In the genomic region with DNA sequence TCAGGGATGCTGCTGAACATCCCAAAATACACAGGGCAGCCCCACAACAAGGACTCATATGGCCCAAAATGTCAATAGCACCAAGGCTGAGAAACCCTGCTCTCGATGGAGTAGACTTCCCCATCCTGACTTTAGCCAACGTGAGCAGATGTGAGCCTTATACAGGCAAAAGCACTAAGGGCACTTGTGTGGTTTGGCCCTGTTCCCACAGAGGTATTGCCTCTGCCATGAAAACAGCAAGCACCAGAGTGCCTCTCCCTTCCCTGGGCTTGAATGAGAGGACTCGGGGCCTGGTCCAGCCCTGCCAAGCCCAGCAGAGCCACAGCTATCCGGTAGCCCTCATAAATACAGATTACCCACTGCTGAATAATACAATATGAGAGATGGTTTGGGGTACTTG, we compare ENCODE assay signal across 20 cellular contexts. TPM values are rescaled to one million over a fixed set of nuclear protein-coding genes. Genes with fewer than 3 reads are reported as not detected.
A peak's percentile ranks its signal among the peaks of the same experiment; 100 is the strongest.
DNase-seq lines count a peak whose midpoint lies in the region; FAIRE-seq and TF ChIP-seq lines count a peak whose summit lies in the region.
"Had no signal": no experiment of that assay in that cellular context is flagged by ENCODE, and none has a peak within 500 bp of the region (broad histone marks: within the 10 kb centered on the region; RNA-seq: fewer than 3 reads in every experiment).

No MANE protein-coding gene starts in this region.

- no peaks in the 10 kb centered on the region for H3K9me2 ChIP-seq in MM.1S (replicated peaks; ENCODE audit: insufficient read depth, low read length)

- H3K79me2 ChIP-seq in MM.1S (ENCODE audit: low read length), result peaks cover 28% of the 10 kb centered on the region

- peak; percentile 57 for DNase-seq in A172 (ENCODE audit: low spot score)
- DNase-seq in GM12891 (ENCODE audit: insufficient read length, low spot score), result no peak
- DNase-seq in NCI-H2196 (lab: John Stamatoyannopoulos, UW; ENCODE audit: unreplicated experiment), result peak; percentile 76
- DNase-seq in glomerular visceral epithelial cell (ENCODE audit: extremely low spot score), result peak; percentile 61
- no peak for DNase-seq in NCI-H526 treated with DMSO at 0.1 percent for 48 hours (lab: John Stamatoyannopoulos, UW)
- DNase-seq in stimulated activated CD4-positive, alpha-beta T cell treated with anti-CD3 and anti-CD28 coated beads, Interleukin-12 subunit alpha, Interleukin-12 subunit beta, amount 100 ng/mL, for 4 hours, result no peak
- DNase-seq in MM.1S, result no peak
- DNase-seq: activated CD4-positive, CD25-positive, alpha-beta regulatory T cell; activated naive CD8-positive, alpha-beta T cell treated with anti-CD3 and anti-CD28 coated beads, Interleukin-2, amount 50 U/mL, for 24 hours; CD8-positive, alpha-beta T cell; EL; gastrocnemius medialis; NCI-H446; nucleus accumbens; right lobe of liver; stimulated activated naive CD4-positive, alpha-beta T cell treated with Interleukin-2 at 50 U/mL for 16 hours had no signal

- H3K27me3 ChIP-seq in MM.1S (replicated peaks; ENCODE audit: insufficient read depth, low read length), result no peaks in the 10 kb centered on the region
- H3K27me3 ChIP-seq: gastrocnemius medialis, right lobe of liver had no signal

- H3K36me3 ChIP-seq in MM.1S (replicated peaks; ENCODE audit: insufficient read depth, low read length), result no peaks in the 10 kb centered on the region; the same call in 1 of the 2 replicates

- TF ChIP-seq CTCF in MM.1S (IDR thresholded peaks at IDR 0.05; ENCODE audit: low read length), result no peak

- no peak overlapping the region for H3K4me3 ChIP-seq in MM.1S (ENCODE audit: low read length)
- H3K4me3 ChIP-seq: gastrocnemius medialis, right lobe of liver had no signal

- no peaks in the 10 kb centered on the region for H3K9me3 ChIP-seq in MM.1S (replicated peaks; ENCODE audit: insufficient read depth, low read length)
- H3K9me3 ChIP-seq: gastrocnemius medialis, right lobe of liver had no signal

- no peak overlapping the region for H3K4me2 ChIP-seq in MM.1S (ENCODE audit: low read depth, low read length)

- H4K20me1 ChIP-seq in MM.1S (ENCODE audit: insufficient read depth, low read length), result no peaks in the 10 kb centered on the region

- H3K4me1 ChIP-seq in MM.1S (ENCODE audit: low read length), result peaks cover 39% of the 10 kb centered on the region

- H3K27ac ChIP-seq in MM.1S (ENCODE audit: low read length), result no peak overlapping the region
- H3K27ac ChIP-seq: gastrocnemius medialis, right lobe of liver had no signal

- peaks cover 27% of the 10 kb centered on the region for H3F3A ChIP-seq in MM.1S (ENCODE audit: insufficient read depth, low read length)

- no peak overlapping the region for H3K9ac ChIP-seq in MM.1S (ENCODE audit: low read length)

- peak; percentile 16; the same call in 1 of the 2 replicates for TF ChIP-seq POLR2A in GM12891 (IDR thresholded peaks at IDR 0.05; ENCODE audit: low read depth, low read length)

- no peak overlapping the region for H2AFZ ChIP-seq in MM.1S (ENCODE audit: low read length)

- no peak for FAIRE-seq in GM12891 (lab: Jason Lieb, UNC)
- FAIRE-seq: bronchial epithelial cell had no signal

TF ChIP-seq in GM12891, 5 proteins besides CTCF, POLR2A, EP300 and RAD21:
- TF ChIP-seq SPI1 (IDR thresholded peaks at IDR 0.05; ENCODE audit: low read depth, low read length) (no peak), POU2F2 (IDR thresholded peaks at IDR 0.05; ENCODE audit: low read depth, low read length) (no peak), POLR2AphosphoS5 (IDR thresholded peaks at IDR 0.05; ENCODE audit: low read depth, low read length) (no peak), TAF1 (IDR thresholded peaks at IDR 0.05; ENCODE audit: low read depth, low read length) (no peak), PAX5 (IDR thresholded peaks at IDR 0.05; ENCODE audit: insufficient read depth, low read length, severe bottlenecking) (no peak)

RNA-seq across cellular contexts. Expression of a gene that starts 47.5 kb away (rescaled TPM):
- 0.12 TPM in 1 of 2 replicates, not detected in the other for total RNA-seq in A172 (2014; rRNA removed; shearing (Covaris generic))
- polyA plus RNA-seq in GM12891 (2012; ENCODE audit: low read depth, missing spikeins), result not detected
- total RNA-seq: activated T-helper 1 cell treated with anti-CD3 and anti-CD28 coated beads, Interleukin-12 subunit alpha, Interleukin-12 subunit beta, Interleukin-2, Interleukin-4 antibody, amounts not matched to agents 30 ng/mL and 10 ng/mL and 1 ng/mL, durations not matched to agents 14 hours and 24 hours and 36 hours; bronchial epithelial cell; CD8-positive, alpha-beta T cell; epithelial cell of proximal tubule; gastrocnemius medialis; SK-MEL-5 had no signal

RNA-seq across cellular contexts. Expression of a gene that starts 49.3 kb away (rescaled TPM):
- 18.9 and 20.9 TPM in 2 replicates for total RNA-seq in A172 (2014; rRNA removed; shearing (Covaris generic))
- polyA plus RNA-seq in GM12891 (2012; ENCODE audit: low read depth, missing spikeins), result 569 TPM

Comparison
In these comparisons a context has a peak if more than half of its experiments do, and no peak if none do; other contexts are left out.
1. DNase-seq: peak in A172 (single experiment), NCI-H2196 (single experiment) and glomerular visceral epithelial cell (single experiment); none in GM12891 (single experiment), NCI-H526 treated with DMSO at 0.1 percent for 48 hours (single experiment), stimulated activated CD4-positive, alpha-beta T cell treated with anti-CD3 and anti-CD28 coated beads, Interleukin-12 subunit alpha, Interleukin-12 subunit beta, amount 100 ng/mL, for 4 hours (single experiment) and MM.1S (single experiment).